7 cellular contexts compared by ENCODE assay signal in genomic region chr15:80186066-80186465, GRCh38.
"Had no signal": no experiment of that assay in that cellular context is flagged by ENCODE, and none has a peak within 500 bp of the region (broad histone marks: within the 10 kb centered on the region; RNA-seq: fewer than 3 reads in every experiment).

No MANE protein-coding gene starts in this region.

- H3K9me3 ChIP-seq: HAP-1 had no signal

- H3K4me3 ChIP-seq: GM23248, HAP-1 had no signal

- H3K9ac ChIP-seq: GM23248 had no signal

- DNase-seq: GM23248, GOT3, H7, HFFc6 had no signal

- H3K27ac ChIP-seq: GM23248, HL-60 had no signal

- FAIRE-seq: HepG2 had no signal

- H2AFZ ChIP-seq: GM23248 had no signal

- H3K4me1 ChIP-seq: HAP-1 had no signal
